Comparison of ENCODE assay signal across 19 cellular contexts in genomic region chr11:6437993-6438392, GRCh38. TPM values are rescaled to one million over a fixed set of nuclear protein-coding genes. Genes with fewer than 3 reads are reported as not detected.
DNase-seq lines count a peak whose midpoint lies in the region; ATAC-seq and TF ChIP-seq lines count a peak whose summit lies in the region.
"Had no signal": no experiment of that assay in that cellular context is flagged by ENCODE, and none has a peak within 500 bp of the region (broad histone marks: within the 10 kb centered on the region; RNA-seq: fewer than 3 reads in every experiment).

No MANE protein-coding gene starts in this region.

- no peaks in the 10 kb centered on the region for H4K20me1 ChIP-seq in OCI-LY7 (ENCODE audit: insufficient read depth, low read length)

- H2AFZ ChIP-seq in OCI-LY7 (ENCODE audit: low read length): peak overlapping the region; percentile 83; the same call in 1 of the 2 replicates

- no peaks in the 10 kb centered on the region for H3K9me2 ChIP-seq in OCI-LY7 (ENCODE audit: insufficient read depth, low read length)

- POLR2A ChIA-PET in OCI-LY7 (lab: Charles Lee): interaction anchor here (0.7 to 3.1 kb wide), 9 partner anchors 16 to 60 kb away, joined by 3 to 17 read pairs (median 3); partner anchors contain the start of gene APBB1

- BruUV-seq in OCI-LY7 (replicated peaks; lab: Mats Ljungman, UMichigan): no TSS peak

- no peaks in the 10 kb centered on the region for H3K79me2 ChIP-seq in OCI-LY7 (ENCODE audit: insufficient read depth, low read depth, low read length)

- TF ChIP-seq CTCF in OCI-LY7 (conservative IDR thresholded peaks at IDR 0.05; ENCODE audit: low read length) (no peak), left lung (IDR thresholded peaks at IDR 0.05) (no peak)

- H3K4me3 ChIP-seq in OCI-LY7 (ENCODE audit: low read depth, low read length, poor library complexity, severe bottlenecking): no peak overlapping the region
- H3K4me3 ChIP-seq in left lung: no peak overlapping the region
- H3K4me3 ChIP-seq: sigmoid colon, transverse colon had no signal

- CTCF ChIA-PET in OCI-LY7 (lab: Charles Lee; ENCODE audit: unreplicated experiment): interaction anchor here (0.5 to 4.0 kb wide), 4 partner anchors 19 to 245 kb away, joined by 4 to 23 read pairs (median 4); partner anchors contain the start of genes APBB1, ARFIP2, MRPL17 and TIMM10B

- intact Hi-C loops in OCI-LY7 (cut with micrococcal nuclease; ENCODE audit: unreplicated experiment) (loop anchor here (5.0 kb wide), 1 partner anchor 489 kb away; the partner anchor contains the start of gene ZNF215), left lung (cut with DNase I) (loop anchor here in 1 of 2 donors (10.0 kb wide), 1 partner anchor 67 kb away; no protein-coding TSS in a partner anchor)

- H3K4me2 ChIP-seq in OCI-LY7 (ENCODE audit: low read length): peak overlapping the region; percentile 40

- no peaks in the 10 kb centered on the region for H3K27me3 ChIP-seq in left lung
- H3K27me3 ChIP-seq: neutrophil, sigmoid colon, transverse colon had no signal

- H3K4me1 ChIP-seq in OCI-LY7 (ENCODE audit: insufficient read depth, low read length, poor library complexity, severe bottlenecking): peaks cover 82% of the 10 kb centered on the region
- no peaks in the 10 kb centered on the region for H3K4me1 ChIP-seq in left lung
- H3K4me1 ChIP-seq: sigmoid colon, transverse colon had no signal

- no peaks in the 10 kb centered on the region for H3K9me3 ChIP-seq in OCI-LY7 (ENCODE audit: low read length)
- H3K9me3 ChIP-seq in left lung: no peaks in the 10 kb centered on the region
- H3K9me3 ChIP-seq: neutrophil, sigmoid colon, transverse colon had no signal

- DNase-seq in AML-193 (lab: John Stamatoyannopoulos, UW): peak; percentile 71 to 76
- peak; percentile 15 for DNase-seq in GF-D8 (lab: John Stamatoyannopoulos, UW)
- DNase-seq in OCI-LY7 (ENCODE audit: low spot score): peak; percentile 41
- no peak for DNase-seq in left lung
- no peak for DNase-seq in D341Med (ENCODE audit: low spot score)
- DNase-seq in stimulated activated CD4-positive, alpha-beta T cell treated with anti-CD3 and anti-CD28 coated beads, Interleukin-4, amount 100 ng/mL, for 4 hours: no peak
- DNase-seq: activated CD4-positive, alpha-beta T cell treated with anti-CD3 and anti-CD28 coated beads for 4 hours; DMS53; foreskin fibroblast; NCI-H1105; NCI-H2227 treated with DMSO at 0.1 percent for 48 hours; sigmoid colon; stimulated activated CD4-positive, alpha-beta T cell treated with anti-CD3 and anti-CD28 coated beads, Interleukin-2, amount 100 ng/mL, for 48 hours; transverse colon had no signal

- H3K27ac ChIP-seq in OCI-LY7 (ENCODE audit: low read depth, low read length, poor library complexity, severe bottlenecking) (no peak overlapping the region), left lung (no peak overlapping the region)
- H3K27ac ChIP-seq: sigmoid colon, transverse colon had no signal

- ATAC-seq in left lung: peak; percentile 41
- ATAC-seq in GM19455 (IDR thresholded peaks at IDR 0.05; ENCODE audit: unreplicated experiment): no peak
- no peak for ATAC-seq in HG03354 (IDR thresholded peaks at IDR 0.05; ENCODE audit: poor library complexity, severe bottlenecking, unreplicated experiment)

- H3K36me3 ChIP-seq in OCI-LY7 (ENCODE audit: insufficient read depth, low read length) (no peaks in the 10 kb centered on the region), left lung (no peaks in the 10 kb centered on the region)
- H3K36me3 ChIP-seq: neutrophil, sigmoid colon, transverse colon had no signal

RNA-seq across cellular contexts. Expression of gene HPX, which starts 2.8 kb away (rescaled TPM):
- 0.16 TPM in 1 of 2 replicates, not detected in the other for total RNA-seq in OCI-LY7 (2014; rRNA removed; shearing (Covaris generic))
- 1.2 and 5.2 TPM in 2 replicates for total RNA-seq in OCI-LY7 (2022)
- under 1 TPM; 0.86 to 0.90 TPM for total RNA-seq in left lung
- total RNA-seq: H4, lung microvascular endothelial cell had no signal

RNA-seq across cellular contexts. Expression of gene APBB1, which starts 19.1 kb away (rescaled TPM):
- total RNA-seq in OCI-LY7 (2014; rRNA removed; shearing (Covaris generic)): 30.4 and 36.1 TPM in 2 replicates
- total RNA-seq in OCI-LY7 (2022) (25.5 and 28.3 TPM in 2 replicates), left lung (10 to 100 TPM; 30.7 to 32.1 TPM)

RNA-seq across cellular contexts. Expression of gene TRIM3, which starts 35.7 kb away (rescaled TPM):
- total RNA-seq in OCI-LY7 (2014; rRNA removed; shearing (Covaris generic)): 8.5 and 21.3 TPM in 2 replicates
- total RNA-seq in OCI-LY7 (2022) (14.7 and 15.5 TPM in 2 replicates), left lung (10 to 100 TPM; 20.6 to 24.5 TPM)

RNA-seq across cellular contexts. Expression of gene ARFIP2, which starts 43.1 kb away (rescaled TPM):
- 40.7 and 55.9 TPM in 2 replicates for total RNA-seq in OCI-LY7 (2014; rRNA removed; shearing (Covaris generic))
- 44.0 and 49.0 TPM in 2 replicates for total RNA-seq in OCI-LY7 (2022)
- 10 to 100 TPM; 41.3 to 51.0 TPM for total RNA-seq in left lung

RNA-seq across cellular contexts. Expression of gene TIMM10B, which starts 43.3 kb away (rescaled TPM):
- total RNA-seq in OCI-LY7 (2014; rRNA removed; shearing (Covaris generic)): 43.7 and 52.8 TPM in 2 replicates
- total RNA-seq in OCI-LY7 (2022) (49.9 and 54.6 TPM in 2 replicates), left lung (10 to 100 TPM; 36.8 to 46.4 TPM)

Comparison
In these comparisons a context has a peak if more than half of its experiments do, and no peak if none do; other contexts are left out.
1. DNase-seq: peak in AML-193 (2 of 2), GF-D8 (single experiment) and OCI-LY7 (single experiment); none in left lung (0 of 2), D341Med (single experiment) and stimulated activated CD4-positive, alpha-beta T cell treated with anti-CD3 and anti-CD28 coated beads, Interleukin-4, amount 100 ng/mL, for 4 hours (0 of 2).